ENCODE assay signal across 1 cellular context in genomic region chr5:137753986-137754235, GRCh38.
TF ChIP-seq lines count a peak whose summit lies in the region.

No MANE protein-coding gene starts in this region.

TF ChIP-seq in GM23338, 12 proteins besides CTCF, POLR2A, EP300 and RAD21 (continued from another document):
- TF ChIP-seq, protein P1, sequence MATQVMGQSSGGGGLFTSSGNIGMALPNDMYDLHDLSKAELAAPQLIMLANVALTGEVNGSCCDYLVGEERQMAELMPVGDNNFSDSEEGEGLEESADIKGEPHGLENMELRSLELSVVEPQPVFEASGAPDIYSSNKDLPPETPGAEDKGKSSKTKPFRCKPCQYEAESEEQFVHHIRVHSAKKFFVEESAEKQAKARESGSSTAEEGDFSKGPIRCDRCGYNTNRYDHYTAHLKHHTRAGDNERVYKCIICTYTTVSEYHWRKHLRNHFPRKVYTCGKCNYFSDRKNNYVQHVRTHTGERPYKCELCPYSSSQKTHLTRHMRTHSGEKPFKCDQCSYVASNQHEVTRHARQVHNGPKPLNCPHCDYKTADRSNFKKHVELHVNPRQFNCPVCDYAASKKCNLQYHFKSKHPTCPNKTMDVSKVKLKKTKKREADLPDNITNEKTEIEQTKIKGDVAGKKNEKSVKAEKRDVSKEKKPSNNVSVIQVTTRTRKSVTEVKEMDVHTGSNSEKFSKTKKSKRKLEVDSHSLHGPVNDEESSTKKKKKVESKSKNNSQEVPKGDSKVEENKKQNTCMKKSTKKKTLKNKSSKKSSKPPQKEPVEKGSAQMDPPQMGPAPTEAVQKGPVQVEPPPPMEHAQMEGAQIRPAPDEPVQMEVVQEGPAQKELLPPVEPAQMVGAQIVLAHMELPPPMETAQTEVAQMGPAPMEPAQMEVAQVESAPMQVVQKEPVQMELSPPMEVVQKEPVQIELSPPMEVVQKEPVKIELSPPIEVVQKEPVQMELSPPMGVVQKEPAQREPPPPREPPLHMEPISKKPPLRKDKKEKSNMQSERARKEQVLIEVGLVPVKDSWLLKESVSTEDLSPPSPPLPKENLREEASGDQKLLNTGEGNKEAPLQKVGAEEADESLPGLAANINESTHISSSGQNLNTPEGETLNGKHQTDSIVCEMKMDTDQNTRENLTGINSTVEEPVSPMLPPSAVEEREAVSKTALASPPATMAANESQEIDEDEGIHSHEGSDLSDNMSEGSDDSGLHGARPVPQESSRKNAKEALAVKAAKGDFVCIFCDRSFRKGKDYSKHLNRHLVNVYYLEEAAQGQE (IDR thresholded peaks at IDR 0.05; ENCODE audit: unreplicated experiment), result no peak
- TF ChIP-seq, protein P2, sequence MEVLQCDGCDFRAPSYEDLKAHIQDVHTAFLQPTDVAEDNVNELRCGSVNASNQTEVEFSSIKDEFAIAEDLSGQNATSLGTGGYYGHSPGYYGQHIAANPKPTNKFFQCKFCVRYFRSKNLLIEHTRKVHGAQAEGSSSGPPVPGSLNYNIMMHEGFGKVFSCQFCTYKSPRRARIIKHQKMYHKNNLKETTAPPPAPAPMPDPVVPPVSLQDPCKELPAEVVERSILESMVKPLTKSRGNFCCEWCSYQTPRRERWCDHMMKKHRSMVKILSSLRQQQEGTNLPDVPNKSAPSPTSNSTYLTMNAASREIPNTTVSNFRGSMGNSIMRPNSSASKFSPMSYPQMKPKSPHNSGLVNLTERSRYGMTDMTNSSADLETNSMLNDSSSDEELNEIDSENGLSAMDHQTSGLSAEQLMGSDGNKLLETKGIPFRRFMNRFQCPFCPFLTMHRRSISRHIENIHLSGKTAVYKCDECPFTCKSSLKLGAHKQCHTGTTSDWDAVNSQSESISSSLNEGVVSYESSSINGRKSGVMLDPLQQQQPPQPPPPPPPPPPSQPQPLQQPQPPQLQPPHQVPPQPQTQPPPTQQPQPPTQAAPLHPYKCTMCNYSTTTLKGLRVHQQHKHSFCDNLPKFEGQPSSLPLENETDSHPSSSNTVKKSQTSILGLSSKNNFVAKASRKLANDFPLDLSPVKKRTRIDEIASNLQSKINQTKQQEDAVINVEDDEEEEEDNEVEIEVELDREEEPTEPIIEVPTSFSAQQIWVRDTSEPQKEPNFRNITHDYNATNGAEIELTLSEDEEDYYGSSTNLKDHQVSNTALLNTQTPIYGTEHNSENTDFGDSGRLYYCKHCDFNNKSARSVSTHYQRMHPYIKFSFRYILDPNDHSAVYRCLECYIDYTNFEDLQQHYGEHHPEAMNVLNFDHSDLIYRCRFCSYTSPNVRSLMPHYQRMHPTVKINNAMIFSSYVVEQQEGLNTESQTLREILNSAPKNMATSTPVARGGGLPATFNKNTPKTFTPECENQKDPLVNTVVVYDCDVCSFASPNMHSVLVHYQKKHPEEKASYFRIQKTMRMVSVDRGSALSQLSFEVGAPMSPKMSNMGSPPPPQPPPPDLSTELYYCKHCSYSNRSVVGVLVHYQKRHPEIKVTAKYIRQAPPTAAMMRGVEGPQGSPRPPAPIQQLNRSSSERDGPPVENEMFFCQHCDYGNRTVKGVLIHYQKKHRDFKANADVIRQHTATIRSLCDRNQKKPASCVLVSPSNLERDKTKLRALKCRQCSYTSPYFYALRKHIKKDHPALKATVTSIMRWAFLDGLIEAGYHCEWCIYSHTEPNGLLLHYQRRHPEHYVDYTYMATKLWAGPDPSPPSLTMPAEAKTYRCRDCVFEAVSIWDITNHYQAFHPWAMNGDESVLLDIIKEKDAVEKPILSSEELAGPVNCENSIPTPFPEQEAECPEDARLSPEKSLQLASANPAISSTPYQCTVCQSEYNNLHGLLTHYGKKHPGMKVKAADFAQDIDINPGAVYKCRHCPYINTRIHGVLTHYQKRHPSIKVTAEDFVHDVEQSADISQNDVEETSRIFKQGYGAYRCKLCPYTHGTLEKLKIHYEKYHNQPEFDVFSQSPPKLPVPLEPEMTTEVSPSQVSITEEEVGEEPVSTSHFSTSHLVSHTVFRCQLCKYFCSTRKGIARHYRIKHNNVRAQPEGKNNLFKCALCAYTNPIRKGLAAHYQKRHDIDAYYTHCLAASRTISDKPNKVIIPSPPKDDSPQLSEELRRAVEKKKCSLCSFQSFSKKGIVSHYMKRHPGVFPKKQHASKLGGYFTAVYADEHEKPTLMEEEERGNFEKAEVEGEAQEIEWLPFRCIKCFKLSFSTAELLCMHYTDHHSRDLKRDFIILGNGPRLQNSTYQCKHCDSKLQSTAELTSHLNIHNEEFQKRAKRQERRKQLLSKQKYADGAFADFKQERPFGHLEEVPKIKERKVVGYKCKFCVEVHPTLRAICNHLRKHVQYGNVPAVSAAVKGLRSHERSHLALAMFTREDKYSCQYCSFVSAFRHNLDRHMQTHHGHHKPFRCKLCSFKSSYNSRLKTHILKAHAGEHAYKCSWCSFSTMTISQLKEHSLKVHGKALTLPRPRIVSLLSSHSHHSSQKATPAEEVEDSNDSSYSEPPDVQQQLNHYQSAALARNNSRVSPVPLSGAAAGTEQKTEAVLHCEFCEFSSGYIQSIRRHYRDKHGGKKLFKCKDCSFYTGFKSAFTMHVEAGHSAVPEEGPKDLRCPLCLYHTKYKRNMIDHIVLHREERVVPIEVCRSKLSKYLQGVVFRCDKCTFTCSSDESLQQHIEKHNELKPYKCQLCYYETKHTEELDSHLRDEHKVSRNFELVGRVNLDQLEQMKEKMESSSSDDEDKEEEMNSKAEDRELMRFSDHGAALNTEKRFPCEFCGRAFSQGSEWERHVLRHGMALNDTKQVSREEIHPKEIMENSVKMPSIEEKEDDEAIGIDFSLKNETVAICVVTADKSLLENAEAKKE (CRISPR knock-in tag; IDR thresholded peaks at IDR 0.05), result no peak
- no peak for TF ChIP-seq JUNB (IDR thresholded peaks at IDR 0.05; ENCODE audit: unreplicated experiment)
- TF ChIP-seq EZH2phosphoT487 (IDR thresholded peaks at IDR 0.05; ENCODE audit: unreplicated experiment), result no peak
